Comparison of ENCODE assay signal across 10 cellular contexts in the genomic region with DNA sequence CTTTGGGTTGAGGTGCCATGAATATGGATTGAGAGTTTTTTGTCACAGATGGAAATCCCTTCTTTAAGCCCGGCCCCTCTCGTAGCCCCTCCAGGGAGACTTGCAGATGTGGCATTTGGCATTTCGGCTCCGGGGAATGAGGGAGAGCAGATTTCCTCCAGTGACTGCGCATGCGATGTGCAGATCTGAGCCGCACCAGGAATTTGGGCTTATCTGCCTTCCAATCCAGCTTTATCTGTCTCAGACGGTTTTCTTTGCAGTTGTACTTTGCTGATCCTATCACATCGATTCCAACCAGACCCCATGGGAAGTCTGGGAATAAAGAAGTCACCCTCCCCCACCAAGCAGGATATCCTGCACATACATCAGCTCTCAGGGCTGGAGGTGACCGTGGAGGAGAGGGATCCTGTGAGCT. TPM values are rescaled to one million over a fixed set of nuclear protein-coding genes. Genes with fewer than 3 reads are reported as not detected.
DNase-seq lines count a peak whose midpoint lies in the region; ATAC-seq and TF ChIP-seq lines count a peak whose summit lies in the region.
"Had no signal": no experiment of that assay in that cellular context is flagged by ENCODE, and none has a peak within 500 bp of the region (broad histone marks: within the 10 kb centered on the region; RNA-seq: fewer than 3 reads in every experiment).

No MANE protein-coding gene starts in this region.

- DNase-seq in GM23248 = peak; percentile 74
- no peak for DNase-seq in astrocyte of the cerebellum (ENCODE audit: low read depth)
- no peak for DNase-seq in right atrium auricular region (ENCODE audit: low spot score)
- no peak for DNase-seq in sigmoid colon
- no peak for DNase-seq in HAP-1 (ENCODE audit: low spot score in 2 of 2)
- DNase-seq in activated T-cell treated with anti-CD3 and anti-CD28 coated beads, Interleukin-2, amount 50 U/mL, for 48 hours = no peak
- no peak for DNase-seq in SKM-1 (lab: John Stamatoyannopoulos, UW; ENCODE audit: unreplicated experiment)
- DNase-seq: naive thymus-derived CD8-positive, alpha-beta T cell; uterus had no signal

- H3K9ac ChIP-seq in GM23248 = peak overlapping the region; percentile 80

- H3K36me3 ChIP-seq in GM23248 (ENCODE audit: low read depth) (no peaks in the 10 kb centered on the region), right atrium auricular region (no peaks in the 10 kb centered on the region), sigmoid colon (no peaks in the 10 kb centered on the region), HAP-1 (replicated peaks) (no peaks in the 10 kb centered on the region)
- H3K36me3 ChIP-seq: uterus had no signal

- no peak for TF ChIP-seq CTCF in astrocyte of the cerebellum (IDR thresholded peaks at IDR 0.05; ENCODE audit: low read depth, low read length, missing control alignments)
- no peak for TF ChIP-seq CTCF in right atrium auricular region (IDR thresholded peaks at IDR 0.05)
- TF ChIP-seq CTCF in sigmoid colon (IDR thresholded peaks at IDR 0.05) = no peak

- H3K4me2 ChIP-seq in GM23248 (ENCODE audit: unreplicated experiment) = peak overlapping the region; percentile 86

- no peaks in the 10 kb centered on the region for H3K27me3 ChIP-seq in GM23248 (replicated peaks; ENCODE audit: insufficient read depth)
- no peaks in the 10 kb centered on the region for H3K27me3 ChIP-seq in right atrium auricular region
- H3K27me3 ChIP-seq in sigmoid colon = peaks cover 0 to 10% (median 0%) of the 10 kb centered on the region in 3 donors
- H3K27me3 ChIP-seq in HAP-1 (ENCODE audit: low read depth) = no peaks in the 10 kb centered on the region
- H3K27me3 ChIP-seq: uterus had no signal

- H3K4me1 ChIP-seq in GM23248 (ENCODE audit: insufficient read depth) (0 out of 2 replicates have a peak, but pooled peaks cover 6% of the 10 kb centered on the region), right atrium auricular region (peaks cover 0 to 8% of the 10 kb centered on the region in 2 donors), sigmoid colon (peaks cover 0 to 5% (median 0%) of the 10 kb centered on the region in 4 donors), HAP-1 (no peaks in the 10 kb centered on the region)
- H3K4me1 ChIP-seq: uterus had no signal

- H2AFZ ChIP-seq in GM23248 = peak overlapping the region; percentile 94

- no peaks in the 10 kb centered on the region for H4K20me1 ChIP-seq in GM23248 (ENCODE audit: insufficient read depth)

- in situ Hi-C loops in GM23248 (cut with MboI) = no loop called here
- in situ Hi-C loops in astrocyte of the cerebellum (cut with HindIII; ENCODE audit: low sequenced_read_pairs) = no loop called here
- in situ Hi-C loops in HAP-1 (cut with MboI; ENCODE audit: low sequenced_read_pairs) = loop anchor here (25.0 kb wide), 1 partner anchor 1321 kb away; no protein-coding TSS in a partner anchor

- H3K4me3 ChIP-seq in GM23248 (peak overlapping the region; percentile 74), astrocyte of the cerebellum (ENCODE audit: low read depth, low read length) (peak overlapping the region; percentile 7), right atrium auricular region (peak overlapping the region; percentile 6 to 37), sigmoid colon (peak overlapping the region in 3 of 4 donors; percentile 15 to 33 (median 16)), HAP-1 (no peak overlapping the region)
- H3K4me3 ChIP-seq: uterus had no signal

- intact Hi-C loops in sigmoid colon (cut with DNase I) = no loop called here

- 4 to 8% methylated on average over 10 of the region's 10 CpGs for WGBS in GM23248 (ENCODE audit: low coverage in 1 of 2, low lambda C conversion rate in 2 of 2, missing lambda C conversion rate in 2 of 2), 2 experiments
- 37 to 66% methylated on average over 10 of the region's 10 CpGs for WGBS in sigmoid colon, 2 donors

- no peaks in the 10 kb centered on the region for H3K9me3 ChIP-seq in GM23248 (ENCODE audit: low read depth)
- H3K9me3 ChIP-seq in right atrium auricular region = no peaks in the 10 kb centered on the region
- H3K9me3 ChIP-seq in sigmoid colon = no peaks in the 10 kb centered on the region
- no peaks in the 10 kb centered on the region for H3K9me3 ChIP-seq in HAP-1
- H3K9me3 ChIP-seq: uterus had no signal

- ATAC-seq in GM18505 (IDR thresholded peaks at IDR 0.05; ENCODE audit: unreplicated experiment) = no peak
- ATAC-seq: naive thymus-derived CD8-positive, alpha-beta T cell had no signal

- H3K27ac ChIP-seq in GM23248 = peak overlapping the region; percentile 37
- H3K27ac ChIP-seq in right atrium auricular region = no peak overlapping the region
- peak overlapping the region in 1 of 4 donors; percentile 0 for H3K27ac ChIP-seq in sigmoid colon
- H3K27ac ChIP-seq: uterus had no signal

- TF ChIP-seq POLR2A in sigmoid colon (IDR thresholded peaks at IDR 0.05) (no peak), GM18505 (IDR thresholded peaks at IDR 0.05; ENCODE audit: borderline replicate concordance, extremely low read depth, insufficient read depth, insufficient read length) (no peak)

- peaks cover 12% of the 10 kb centered on the region for H3K79me2 ChIP-seq in GM23248 (ENCODE audit: insufficient read depth)

- no peaks in the 10 kb centered on the region for H3F3A ChIP-seq in GM23248 (ENCODE audit: insufficient read depth)

- TF ChIP-seq EP300 in sigmoid colon (IDR thresholded peaks at IDR 0.05) = no peak

- no peaks in the 10 kb centered on the region for H3K9me2 ChIP-seq in GM23248 (ENCODE audit: insufficient read depth)

RNA-seq across cellular contexts. Expression of gene KIF26B, which starts 11.7 kb away (rescaled TPM):
- total RNA-seq in GM23248 (2014; rRNA removed; shearing (Covaris generic)) = 7.8 and 8.0 TPM in 2 replicates
- 2.4 and 2.5 TPM in 2 replicates for polyA plus RNA-seq in GM23248 (2016; fragmentation: Nextera tagmentation; extraction: Ambion mirVana)
- total RNA-seq in right atrium auricular region = 1 to 10 TPM in 1 of 2 donors, under 1 TPM in 1; 0.83 to 1.3 TPM
- total RNA-seq in sigmoid colon = 1 to 10 TPM; 1.1 to 5.5 (median 2.1) TPM
- polyA plus RNA-seq in sigmoid colon = under 1 TPM in 2 of 3 donors, not detected in 1; under 0.01 to 0.41 TPM
- polyA plus RNA-seq: naive thymus-derived CD8-positive, alpha-beta T cell had no signal
